Comparison of ENCODE assay signal across 1 cellular context in genomic region chr10:69636626-69637550, GRCh38.
TF ChIP-seq lines count a peak whose summit lies in the region.

No MANE protein-coding gene starts in this region.

TF ChIP-seq in GM12878, 131 proteins besides CTCF, POLR2A, EP300 and RAD21 (continued from another document):
- TF ChIP-seq ZBTB40 (IDR thresholded peaks at IDR 0.05; ENCODE audit: borderline replicate concordance) (no peak), SMC3 (IDR thresholded peaks at IDR 0.05; ENCODE audit: borderline replicate concordance, low read length) (peak; percentile 29; the same call in 1 of the 2 replicates), MYB (IDR thresholded peaks at IDR 0.05; ENCODE audit: borderline replicate concordance, low read depth, low read length) (no peak), MTA3 (IDR thresholded peaks at IDR 0.05; ENCODE audit: borderline replicate concordance, low read length) (no peak)
